In the genomic region with DNA sequence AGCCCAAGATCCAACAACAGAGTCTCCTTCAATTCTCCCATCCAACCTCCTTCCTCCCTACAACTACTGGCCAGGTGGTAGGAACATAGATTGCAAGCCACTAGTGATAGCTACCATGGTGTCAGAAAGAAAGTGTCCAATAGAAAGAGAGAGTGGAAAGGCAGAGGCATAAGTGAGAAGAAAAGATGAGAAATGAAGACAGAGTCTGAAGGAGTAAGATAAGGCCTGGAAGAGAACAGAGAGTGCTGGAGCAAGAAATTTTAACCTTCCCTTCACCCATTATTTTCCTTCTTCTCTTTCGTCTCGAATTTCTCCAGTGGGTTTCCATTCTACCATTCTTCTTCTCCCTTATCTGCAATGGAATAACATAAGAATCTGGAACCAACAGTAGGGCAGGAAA, we compare ENCODE assay signal across 25 cellular contexts.
"Had no signal": no experiment of that assay in that cellular context is flagged by ENCODE, and none has a peak within 500 bp of the region (broad histone marks: within the 10 kb centered on the region; RNA-seq: fewer than 3 reads in every experiment).

No MANE protein-coding gene starts in this region.

- H3K27me3 ChIP-seq: brain microvascular endothelial cell, dorsolateral prefrontal cortex, esophagus muscularis mucosa, foreskin keratinocyte, gastrocnemius medialis, heart left ventricle had no signal

- H3K27ac ChIP-seq: brain microvascular endothelial cell, coronary artery, esophagus muscularis mucosa, foreskin keratinocyte, gastrocnemius medialis, heart left ventricle had no signal

- H3K4me1 ChIP-seq: foreskin keratinocyte had no signal

- H3K9me3 ChIP-seq: esophagus muscularis mucosa, gastrocnemius medialis, heart left ventricle had no signal

- H3K4me3 ChIP-seq: coronary artery, dorsolateral prefrontal cortex, esophagus muscularis mucosa, gastrocnemius medialis, heart left ventricle had no signal

- H3K36me3 ChIP-seq: brain microvascular endothelial cell, esophagus muscularis mucosa, gastrocnemius medialis, heart left ventricle had no signal

- DNase-seq: activated CD4-positive, alpha-beta memory T cell treated with anti-CD3 and anti-CD28 coated beads, Interleukin-2, amount 10 ng/mL, durations not matched to agents 7 days and 5 days; activated CD4-positive, alpha-beta T cell treated with anti-CD3 and anti-CD28 coated beads for 4 hours; activated CD4-positive, alpha-beta T cell treated with anti-CD3 and anti-CD28 coated beads, Interleukin-2, amount 10 ng/mL, durations not matched to agents 7 days and 5 days; activated CD4-positive, alpha-beta T cell treated with anti-CD3 and anti-CD28 coated beads, Interleukin-2, amount 50 U/mL, for 4 hours; activated CD4-positive, CD25-positive, alpha-beta regulatory T cell; activated CD4-positive, CD25-positive, alpha-beta regulatory T cell treated with anti-CD3 and anti-CD28 coated beads, Interleukin-2, amount 50 U/mL, for 72 hours; activated effector memory CD4-positive, alpha-beta T cell treated with Interleukin-2 at 50 U/mL for 16 hours; activated gamma-delta T cell treated with Interleukin-2 at 50 U/mL for 16 hours; activated naive CD4-positive, alpha-beta T cell treated with anti-CD3 and anti-CD28 coated beads, Interleukin-2, amount 50 U/mL, for 16 hours; activated naive CD4-positive, alpha-beta T cell treated with Interleukin-2 at 50 U/mL for 16 hours; activated T-cell treated with anti-CD3 and anti-CD28 coated beads, Interleukin-2, amount 50 U/mL, for 4 hours; amniotic stem cell; anterior cingulate cortex; brain microvascular endothelial cell; dorsolateral prefrontal cortex; effector memory CD4-positive, alpha-beta T cell; endodermal cell; foreskin keratinocyte; gastrocnemius medialis; glutamatergic neuron; heart left ventricle; T-helper 2 cell had no signal

- ATAC-seq: activated T-cell treated with anti-CD3 and anti-CD28 coated beads, Interleukin-2, amount 50 U/mL, for 4 hours; activated T-helper 17 cell treated with anti-CD3 and anti-CD28 coated beads, Interleukin-2, amount 50 U/mL, for 72 hours; foreskin keratinocyte; gastrocnemius medialis; heart left ventricle had no signal
